Comparison of ENCODE assay signal across 1 cellular context in genomic region chr13:97648881-97649224, GRCh38.
TF ChIP-seq lines count a peak whose summit lies in the region.

No MANE protein-coding gene starts in this region.

TF ChIP-seq in GM23338, 12 proteins besides CTCF, POLR2A, EP300 and RAD21 (continued from another document):
- TF ChIP-seq ZNF462 (CRISPR knock-in tag; IDR thresholded peaks at IDR 0.05): no peak
- TF ChIP-seq CREB1 (CRISPR knock-in tag; IDR thresholded peaks at IDR 0.05; ENCODE audit: low read depth): no peak
- no peak for TF ChIP-seq POLR2AphosphoS5 (IDR thresholded peaks at IDR 0.05; ENCODE audit: low read depth)
- no peak for TF ChIP-seq ETS1 (IDR thresholded peaks at IDR 0.05)
- TF ChIP-seq ZNF114 (CRISPR knock-in tag; IDR thresholded peaks at IDR 0.05): no peak
